24 cellular contexts compared by ENCODE assay signal in genomic region chr4:13159041-13159620, GRCh38.
DNase-seq lines count a peak whose midpoint lies in the region; ATAC-seq and TF ChIP-seq lines count a peak whose summit lies in the region.
"Had no signal": no experiment of that assay in that cellular context is flagged by ENCODE, and none has a peak within 500 bp of the region (broad histone marks: within the 10 kb centered on the region; RNA-seq: fewer than 3 reads in every experiment).

No MANE protein-coding gene starts in this region.

- no peak overlapping the region for H3K27ac ChIP-seq in colonic mucosa
- H3K27ac ChIP-seq: upper lobe of left lung had no signal

- CTCF ChIA-PET in WTC11 (lab: Charles Lee) = no interaction called here

- ATAC-seq in WTC11 = no peak
- ATAC-seq in HG03045 (IDR thresholded peaks at IDR 0.05; ENCODE audit: unreplicated experiment) = no peak
- ATAC-seq: activated CD4-positive, CD25-positive, alpha-beta regulatory T cell treated with anti-CD3 and anti-CD28 coated beads, Interleukin-2, amount 50 U/mL, for 24 hours; left colon had no signal

- H3K9me3 Mint-ChIP-seq in WTC11 = peaks cover 10% of the 10 kb centered on the region
- H3K9me3 Mint-ChIP-seq: activated CD4-positive, alpha-beta memory T cell treated with anti-CD3 and anti-CD28 coated beads for 36 hours; activated naive CD8-positive, alpha-beta T cell treated with anti-CD3 and anti-CD28 coated beads, Interleukin-2, amount 10 ng/mL, durations not matched to agents 7 days and 5 days had no signal

- no peaks in the 10 kb centered on the region for H3K36me3 ChIP-seq in MG63
- no peaks in the 10 kb centered on the region for H3K36me3 ChIP-seq in colonic mucosa
- H3K36me3 ChIP-seq: upper lobe of left lung had no signal

- POLR2A ChIA-PET in WTC11 (lab: Charles Lee) = no interaction called here

- no peaks in the 10 kb centered on the region for H3K4me1 ChIP-seq in colonic mucosa
- H3K4me1 ChIP-seq: upper lobe of left lung had no signal

- H3K4me3 ChIP-seq in MG63 (no peak overlapping the region), colonic mucosa (no peak overlapping the region)
- H3K4me3 ChIP-seq: smooth muscle cell, upper lobe of left lung had no signal

- no peak overlapping the region for H3K4me3 Mint-ChIP-seq in WTC11
- H3K4me3 Mint-ChIP-seq: activated CD4-positive, alpha-beta memory T cell treated with anti-CD3 and anti-CD28 coated beads for 36 hours; activated naive CD8-positive, alpha-beta T cell treated with anti-CD3 and anti-CD28 coated beads, Interleukin-2, amount 10 ng/mL, durations not matched to agents 7 days and 5 days; CD8-positive, alpha-beta memory T cell; HFFc6 had no signal

- peak overlapping the region; percentile 25 for H3K27ac Mint-ChIP-seq in WTC11
- H3K27ac Mint-ChIP-seq: activated CD4-positive, alpha-beta memory T cell treated with anti-CD3 and anti-CD28 coated beads for 36 hours; activated naive CD8-positive, alpha-beta T cell treated with anti-CD3 and anti-CD28 coated beads, Interleukin-2, amount 10 ng/mL, durations not matched to agents 7 days and 5 days; CD8-positive, alpha-beta memory T cell; HFFc6 had no signal

- H3K27me3 ChIP-seq in MG63 = no peaks in the 10 kb centered on the region
- H3K27me3 ChIP-seq in colonic mucosa = no peaks in the 10 kb centered on the region
- H3K27me3 ChIP-seq: upper lobe of left lung had no signal

- H3K9me3 ChIP-seq in MG63 = no peaks in the 10 kb centered on the region
- H3K9me3 ChIP-seq in colonic mucosa = no peaks in the 10 kb centered on the region
- H3K9me3 ChIP-seq: upper lobe of left lung had no signal

- no peaks in the 10 kb centered on the region for H3K36me3 Mint-ChIP-seq in WTC11
- H3K36me3 Mint-ChIP-seq: activated CD4-positive, alpha-beta memory T cell treated with anti-CD3 and anti-CD28 coated beads for 36 hours; activated naive CD8-positive, alpha-beta T cell treated with anti-CD3 and anti-CD28 coated beads, Interleukin-2, amount 10 ng/mL, durations not matched to agents 7 days and 5 days had no signal

- no peaks in the 10 kb centered on the region for H3K27me3 Mint-ChIP-seq in WTC11 (ENCODE audit: low read depth)
- H3K27me3 Mint-ChIP-seq: activated CD4-positive, alpha-beta memory T cell treated with anti-CD3 and anti-CD28 coated beads for 36 hours; activated naive CD8-positive, alpha-beta T cell treated with anti-CD3 and anti-CD28 coated beads, Interleukin-2, amount 10 ng/mL, durations not matched to agents 7 days and 5 days had no signal

- H3K4me1 Mint-ChIP-seq in WTC11 = peaks cover 6% of the 10 kb centered on the region
- H3K4me1 Mint-ChIP-seq: activated naive CD8-positive, alpha-beta T cell treated with anti-CD3 and anti-CD28 coated beads, Interleukin-2, amount 10 ng/mL, durations not matched to agents 7 days and 5 days; CD8-positive, alpha-beta memory T cell had no signal

- TF ChIP-seq CTCF in WTC11 (IDR thresholded peaks at IDR 0.05) = no peak
- TF ChIP-seq CTCF in colonic mucosa (IDR thresholded peaks at IDR 0.05) = no peak

- intact Hi-C loops in colonic mucosa (cut with DNase I) = no loop called here

- peak; percentile 2 for DNase-seq in NCI-H345 (lab: John Stamatoyannopoulos, UW)
- no peak for DNase-seq in NCI-H345 treated with DMSO at 0.1 percent for 48 hours (lab: John Stamatoyannopoulos, UW; ENCODE audit: unreplicated experiment)
- peak; percentile 2 for DNase-seq in MG63
- DNase-seq in WTC11 (ENCODE audit: low spot score) = no peak
- DNase-seq in stromal cell of bone marrow (ENCODE audit: low read depth) = peak; percentile 6
- DNase-seq in colonic mucosa = no peak
- DNase-seq in DMS114 treated with DMSO at 0.1 percent for 48 hours (lab: John Stamatoyannopoulos, UW; ENCODE audit: unreplicated experiment) = no peak
- DNase-seq: activated CD4-positive, alpha-beta memory T cell treated with anti-CD3 and anti-CD28 coated beads for 36 hours; activated naive CD8-positive, alpha-beta T cell treated with anti-CD3 and anti-CD28 coated beads, Interleukin-2, amount 10 ng/mL, durations not matched to agents 7 days and 5 days; CD8-positive, alpha-beta memory T cell; HFFc6; left colon; mesenchymal stem cell; NCI-H1694; NCI-H2227 treated with DMSO at 0.1 percent for 48 hours; occipital lobe; OCI-M1; Right ventricle myocardium superior; stimulated activated CD4-positive, alpha-beta T cell treated with anti-CD3 and anti-CD28 coated beads, Interleukin-2, amount 100 ng/mL, for 24 hours; substantia nigra; upper lobe of left lung had no signal

- no peak overlapping the region for H3K9ac ChIP-seq in colonic mucosa (ENCODE audit: low read depth in 2 of 2, low read length in 2 of 2)

TF ChIP-seq in WTC11, 78 proteins besides CTCF, POLR2A, EP300 and RAD21 (continues in another document):
- TF ChIP-seq GRHL2 (CRISPR knock-in tag; IDR thresholded peaks at IDR 0.05; ENCODE audit: insufficient replicate concordance, severe bottlenecking) (no peak), E2F4 (CRISPR knock-in tag; IDR thresholded peaks at IDR 0.05; ENCODE audit: borderline replicate concordance, low read depth) (no peak), USF1 (CRISPR knock-in tag; IDR thresholded peaks at IDR 0.05) (no peak), NR2C2 (CRISPR knock-in tag; IDR thresholded peaks at IDR 0.05) (no peak), IRF2 (CRISPR knock-in tag; IDR thresholded peaks at IDR 0.05; ENCODE audit: borderline replicate concordance, low read depth) (no peak), ZNF138 (CRISPR knock-in tag; conservative IDR thresholded peaks at IDR 0.05) (no peak), ERG (CRISPR knock-in tag; IDR thresholded peaks at IDR 0.05) (no peak), ZSCAN18 (CRISPR knock-in tag; IDR thresholded peaks at IDR 0.05) (no peak), GABPB1 (CRISPR knock-in tag; IDR thresholded peaks at IDR 0.05) (no peak), MXD4 (CRISPR knock-in tag; IDR thresholded peaks at IDR 0.05; ENCODE audit: borderline replicate concordance) (no peak), ZNF121 (CRISPR knock-in tag; IDR thresholded peaks at IDR 0.05) (no peak), ATF1 (CRISPR knock-in tag; IDR thresholded peaks at IDR 0.05) (no peak), FOXK1 (CRISPR knock-in tag; IDR thresholded peaks at IDR 0.05) (no peak)

Comparison
In these comparisons a context has a peak if more than half of its experiments do, and no peak if none do; other contexts are left out.
1. DNase-seq: peak in NCI-H345 (single experiment), MG63 (single experiment) and stromal cell of bone marrow (single experiment); none in NCI-H345 treated with DMSO at 0.1 percent for 48 hours (single experiment), WTC11 (single experiment), colonic mucosa (single experiment) and DMS114 treated with DMSO at 0.1 percent for 48 hours (single experiment).